ENCODE assay signal across 26 cellular contexts in genomic region chr3:43764012-43764411, GRCh38.
"Had no signal": no experiment of that assay in that cellular context is flagged by ENCODE, and none has a peak within 500 bp of the region (broad histone marks: within the 10 kb centered on the region; RNA-seq: fewer than 3 reads in every experiment).

No MANE protein-coding gene starts in this region.

- DNase-seq: colonic mucosa; effector CD8-positive, alpha-beta T cell; endodermal cell; foreskin fibroblast; gastrocnemius medialis; head of caudate nucleus; islet precursor cell; left ventricle myocardium superior; lower lobe of right lung; natural killer cell; occipital lobe; ovary; posterior cingulate gyrus; psoas muscle; right cardiac atrium; spleen; stimulated activated CD4-positive, alpha-beta T cell treated with anti-CD3 and anti-CD28 coated beads, Interleukin-4, amount 100 ng/mL, for 4 hours; stimulated activated naive CD4-positive, alpha-beta T cell; stomach; thyroid gland; trophoblast cell had no signal

- H3K4me3 ChIP-seq: colonic mucosa, gastrocnemius medialis, lower lobe of right lung, ovary, psoas muscle, skin epidermis, spleen, stomach, thyroid gland, vagina had no signal

- H3K27ac ChIP-seq: colonic mucosa, epithelial cell of prostate, gastrocnemius medialis, lower lobe of right lung, ovary, psoas muscle, skin epidermis, spleen, stomach, thyroid gland, vagina had no signal

- H3K27ac Mint-ChIP-seq: dendritic cell treated with granulocyte-macrophage colony-stimulating factor and Interleukin-4, amounts not matched to agents 40 ng/mL and 50 ng/mL, for 4 days; endodermal cell; natural killer cell had no signal

- H3K36me3 ChIP-seq: colonic mucosa, gastrocnemius medialis, lower lobe of right lung, ovary, spleen, stomach, thyroid gland, vagina had no signal

- H3K4me3 Mint-ChIP-seq: dendritic cell treated with granulocyte-macrophage colony-stimulating factor and Interleukin-4, amounts not matched to agents 40 ng/mL and 50 ng/mL, for 4 days; endodermal cell; natural killer cell had no signal

- H3K9me3 Mint-ChIP-seq: dendritic cell treated with granulocyte-macrophage colony-stimulating factor and Interleukin-4, amounts not matched to agents 40 ng/mL and 50 ng/mL, for 4 days; endodermal cell; natural killer cell had no signal

- H3K4me1 ChIP-seq: colonic mucosa had no signal

- H3K27me3 ChIP-seq: colonic mucosa, gastrocnemius medialis, ovary, stomach, thyroid gland, vagina had no signal

- H3K36me3 Mint-ChIP-seq: natural killer cell had no signal

- ATAC-seq: esophagus mucosa, gastrocnemius medialis, left ventricle myocardium superior, lower lobe of right lung, natural killer cell, psoas muscle, right cardiac atrium had no signal
